ENCODE assay signal across 7 cellular contexts in genomic region chr2:204751472-204751871, GRCh38.
"Had no signal": no experiment of that assay in that cellular context is flagged by ENCODE, and none has a peak within 500 bp of the region (broad histone marks: within the 10 kb centered on the region; RNA-seq: fewer than 3 reads in every experiment).

No MANE protein-coding gene starts in this region.

- DNase-seq: H9, HCEC 1CT, KBM-7 had no signal

- FAIRE-seq: H1, H54, HTR-8/SVneo had no signal

- H3K4me2 ChIP-seq: GM23338 had no signal

- H2AFZ ChIP-seq: GM23338 had no signal

- H3K4me3 ChIP-seq: GM23338 had no signal

- ATAC-seq: GM23338 had no signal
